ENCODE assay signal across 1 cellular context in the genomic region with DNA sequence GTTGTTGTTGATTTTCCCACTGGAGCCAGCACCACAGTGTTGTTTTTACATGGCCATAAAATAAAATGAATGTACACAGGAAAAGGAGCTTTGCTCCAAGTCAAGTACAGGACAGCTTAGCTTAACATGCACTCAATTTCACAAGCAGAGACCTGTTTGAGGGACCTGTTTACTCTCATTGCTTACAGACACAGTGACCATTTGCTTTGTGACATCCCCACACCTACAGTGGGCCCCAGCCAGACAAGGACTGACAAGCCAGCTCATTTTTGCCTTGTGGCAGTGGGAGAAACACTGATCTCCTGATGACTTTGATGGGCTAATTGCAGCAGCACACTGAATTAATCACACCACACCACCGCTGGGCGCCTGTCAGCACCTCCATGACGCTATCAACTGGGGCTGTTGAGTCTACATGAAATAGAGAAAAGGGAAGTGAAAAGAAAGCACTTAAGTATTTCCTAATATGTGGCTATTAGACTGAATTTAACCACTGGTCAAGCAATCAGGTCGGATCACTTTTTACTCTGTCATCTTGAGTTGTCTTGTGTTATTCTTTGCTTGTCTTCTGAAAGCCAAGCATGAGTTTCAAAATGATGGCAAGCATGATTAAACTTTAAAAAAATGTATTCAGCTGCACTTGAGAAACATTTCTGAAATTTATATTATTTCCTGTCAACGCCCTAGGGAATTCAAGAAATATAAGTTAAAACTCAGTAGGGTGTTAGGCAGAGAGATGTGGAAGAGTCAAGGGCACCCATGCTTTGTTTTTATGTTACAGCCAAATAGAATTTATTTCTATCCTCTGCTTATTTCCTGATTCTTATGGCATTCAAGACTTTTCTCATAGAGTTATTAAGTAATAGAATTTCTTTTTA.
TF ChIP-seq lines count a peak whose summit lies in the region.

No MANE protein-coding gene starts in this region.

TF ChIP-seq in GM12878, 131 proteins besides CTCF, POLR2A, EP300 and RAD21 (continued from another document and continues in another):
- TF ChIP-seq, protein P1, sequence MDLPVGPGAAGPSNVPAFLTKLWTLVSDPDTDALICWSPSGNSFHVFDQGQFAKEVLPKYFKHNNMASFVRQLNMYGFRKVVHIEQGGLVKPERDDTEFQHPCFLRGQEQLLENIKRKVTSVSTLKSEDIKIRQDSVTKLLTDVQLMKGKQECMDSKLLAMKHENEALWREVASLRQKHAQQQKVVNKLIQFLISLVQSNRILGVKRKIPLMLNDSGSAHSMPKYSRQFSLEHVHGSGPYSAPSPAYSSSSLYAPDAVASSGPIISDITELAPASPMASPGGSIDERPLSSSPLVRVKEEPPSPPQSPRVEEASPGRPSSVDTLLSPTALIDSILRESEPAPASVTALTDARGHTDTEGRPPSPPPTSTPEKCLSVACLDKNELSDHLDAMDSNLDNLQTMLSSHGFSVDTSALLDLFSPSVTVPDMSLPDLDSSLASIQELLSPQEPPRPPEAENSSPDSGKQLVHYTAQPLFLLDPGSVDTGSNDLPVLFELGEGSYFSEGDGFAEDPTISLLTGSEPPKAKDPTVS (IDR thresholded peaks at IDR 0.05; ENCODE audit: low read depth, low read length), result no peak
- TF ChIP-seq, protein P2, sequence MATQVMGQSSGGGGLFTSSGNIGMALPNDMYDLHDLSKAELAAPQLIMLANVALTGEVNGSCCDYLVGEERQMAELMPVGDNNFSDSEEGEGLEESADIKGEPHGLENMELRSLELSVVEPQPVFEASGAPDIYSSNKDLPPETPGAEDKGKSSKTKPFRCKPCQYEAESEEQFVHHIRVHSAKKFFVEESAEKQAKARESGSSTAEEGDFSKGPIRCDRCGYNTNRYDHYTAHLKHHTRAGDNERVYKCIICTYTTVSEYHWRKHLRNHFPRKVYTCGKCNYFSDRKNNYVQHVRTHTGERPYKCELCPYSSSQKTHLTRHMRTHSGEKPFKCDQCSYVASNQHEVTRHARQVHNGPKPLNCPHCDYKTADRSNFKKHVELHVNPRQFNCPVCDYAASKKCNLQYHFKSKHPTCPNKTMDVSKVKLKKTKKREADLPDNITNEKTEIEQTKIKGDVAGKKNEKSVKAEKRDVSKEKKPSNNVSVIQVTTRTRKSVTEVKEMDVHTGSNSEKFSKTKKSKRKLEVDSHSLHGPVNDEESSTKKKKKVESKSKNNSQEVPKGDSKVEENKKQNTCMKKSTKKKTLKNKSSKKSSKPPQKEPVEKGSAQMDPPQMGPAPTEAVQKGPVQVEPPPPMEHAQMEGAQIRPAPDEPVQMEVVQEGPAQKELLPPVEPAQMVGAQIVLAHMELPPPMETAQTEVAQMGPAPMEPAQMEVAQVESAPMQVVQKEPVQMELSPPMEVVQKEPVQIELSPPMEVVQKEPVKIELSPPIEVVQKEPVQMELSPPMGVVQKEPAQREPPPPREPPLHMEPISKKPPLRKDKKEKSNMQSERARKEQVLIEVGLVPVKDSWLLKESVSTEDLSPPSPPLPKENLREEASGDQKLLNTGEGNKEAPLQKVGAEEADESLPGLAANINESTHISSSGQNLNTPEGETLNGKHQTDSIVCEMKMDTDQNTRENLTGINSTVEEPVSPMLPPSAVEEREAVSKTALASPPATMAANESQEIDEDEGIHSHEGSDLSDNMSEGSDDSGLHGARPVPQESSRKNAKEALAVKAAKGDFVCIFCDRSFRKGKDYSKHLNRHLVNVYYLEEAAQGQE (IDR thresholded peaks at IDR 0.05; ENCODE audit: low read depth, low read length), result no peak
- TF ChIP-seq SPI1 (IDR thresholded peaks at IDR 0.05; ENCODE audit: borderline replicate concordance, insufficient read depth, low read depth, low read length) (peak; percentile 86), PAX5 (IDR thresholded peaks at IDR 0.05; ENCODE audit: borderline replicate concordance, low read depth, low read length) (no peak), RFX5 (IDR thresholded peaks at IDR 0.05; ENCODE audit: low read depth, low read length) (no peak), JUNB (IDR thresholded peaks at IDR 0.05) (no peak), ESRRA (IDR thresholded peaks at IDR 0.05; ENCODE audit: low read length) (no peak), POU2F2 (IDR thresholded peaks at IDR 0.05; ENCODE audit: borderline replicate concordance, low read depth, low read length) (no peak), ZNF384 (IDR thresholded peaks at IDR 0.05; ENCODE audit: borderline replicate concordance, low read depth, low read length) (peak; percentile 46; the same call in 1 of the 2 replicates), NRF1 (conservative IDR thresholded peaks at IDR 0.05; ENCODE audit: low read depth, low read length) (no peak), RCOR1 (conservative IDR thresholded peaks at IDR 0.05; ENCODE audit: low read depth, low read length) (no peak), IKZF1 (conservative IDR thresholded peaks at IDR 0.05) (peak; percentile 56), EZH2 (IDR thresholded peaks at IDR 0.05; ENCODE audit: borderline replicate concordance, control insufficient read depth, low read depth, low read length) (no peak), RELA (IDR thresholded peaks at IDR 0.05; ENCODE audit: borderline replicate concordance, partially characterized antibody) (no peak), CHD1 (IDR thresholded peaks at IDR 0.05; ENCODE audit: low read depth, low read length) (no peak), NR2F1 (conservative IDR thresholded peaks at IDR 0.05) (peak; percentile 47; the same call in 1 of the 2 replicates), DPF2 (IDR thresholded peaks at IDR 0.05) (peak; percentile 92), CBX3 (IDR thresholded peaks at IDR 0.05; ENCODE audit: borderline replicate concordance, low read depth) (no peak), SMC3 (IDR thresholded peaks at IDR 0.05; ENCODE audit: borderline replicate concordance, low read length) (no peak), POLR2AphosphoS5 (IDR thresholded peaks at IDR 0.05; ENCODE audit: low read length) (no peak), WRNIP1 (IDR thresholded peaks at IDR 0.05; ENCODE audit: borderline replicate concordance, low read depth, low read length) (no peak), ZNF24 (IDR thresholded peaks at IDR 0.05) (no peak)
- TF ChIP-seq, protein P3, sequence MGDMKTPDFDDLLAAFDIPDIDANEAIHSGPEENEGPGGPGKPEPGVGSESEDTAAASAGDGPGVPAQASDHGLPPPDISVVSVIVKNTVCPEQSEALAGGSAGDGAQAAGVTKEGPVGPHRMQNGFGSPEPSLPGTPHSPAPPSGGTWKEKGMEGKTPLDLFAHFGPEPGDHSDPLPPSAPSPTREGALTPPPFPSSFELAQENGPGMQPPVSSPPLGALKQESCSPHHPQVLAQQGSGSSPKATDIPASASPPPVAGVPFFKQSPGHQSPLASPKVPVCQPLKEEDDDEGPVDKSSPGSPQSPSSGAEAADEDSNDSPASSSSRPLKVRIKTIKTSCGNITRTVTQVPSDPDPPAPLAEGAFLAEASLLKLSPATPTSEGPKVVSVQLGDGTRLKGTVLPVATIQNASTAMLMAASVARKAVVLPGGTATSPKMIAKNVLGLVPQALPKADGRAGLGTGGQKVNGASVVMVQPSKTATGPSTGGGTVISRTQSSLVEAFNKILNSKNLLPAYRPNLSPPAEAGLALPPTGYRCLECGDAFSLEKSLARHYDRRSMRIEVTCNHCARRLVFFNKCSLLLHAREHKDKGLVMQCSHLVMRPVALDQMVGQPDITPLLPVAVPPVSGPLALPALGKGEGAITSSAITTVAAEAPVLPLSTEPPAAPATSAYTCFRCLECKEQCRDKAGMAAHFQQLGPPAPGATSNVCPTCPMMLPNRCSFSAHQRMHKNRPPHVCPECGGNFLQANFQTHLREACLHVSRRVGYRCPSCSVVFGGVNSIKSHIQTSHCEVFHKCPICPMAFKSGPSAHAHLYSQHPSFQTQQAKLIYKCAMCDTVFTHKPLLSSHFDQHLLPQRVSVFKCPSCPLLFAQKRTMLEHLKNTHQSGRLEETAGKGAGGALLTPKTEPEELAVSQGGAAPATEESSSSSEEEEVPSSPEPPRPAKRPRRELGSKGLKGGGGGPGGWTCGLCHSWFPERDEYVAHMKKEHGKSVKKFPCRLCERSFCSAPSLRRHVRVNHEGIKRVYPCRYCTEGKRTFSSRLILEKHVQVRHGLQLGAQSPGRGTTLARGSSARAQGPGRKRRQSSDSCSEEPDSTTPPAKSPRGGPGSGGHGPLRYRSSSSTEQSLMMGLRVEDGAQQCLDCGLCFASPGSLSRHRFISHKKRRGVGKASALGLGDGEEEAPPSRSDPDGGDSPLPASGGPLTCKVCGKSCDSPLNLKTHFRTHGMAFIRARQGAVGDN (IDR thresholded peaks at IDR 0.05), result no peak
- TF ChIP-seq, protein P4, sequence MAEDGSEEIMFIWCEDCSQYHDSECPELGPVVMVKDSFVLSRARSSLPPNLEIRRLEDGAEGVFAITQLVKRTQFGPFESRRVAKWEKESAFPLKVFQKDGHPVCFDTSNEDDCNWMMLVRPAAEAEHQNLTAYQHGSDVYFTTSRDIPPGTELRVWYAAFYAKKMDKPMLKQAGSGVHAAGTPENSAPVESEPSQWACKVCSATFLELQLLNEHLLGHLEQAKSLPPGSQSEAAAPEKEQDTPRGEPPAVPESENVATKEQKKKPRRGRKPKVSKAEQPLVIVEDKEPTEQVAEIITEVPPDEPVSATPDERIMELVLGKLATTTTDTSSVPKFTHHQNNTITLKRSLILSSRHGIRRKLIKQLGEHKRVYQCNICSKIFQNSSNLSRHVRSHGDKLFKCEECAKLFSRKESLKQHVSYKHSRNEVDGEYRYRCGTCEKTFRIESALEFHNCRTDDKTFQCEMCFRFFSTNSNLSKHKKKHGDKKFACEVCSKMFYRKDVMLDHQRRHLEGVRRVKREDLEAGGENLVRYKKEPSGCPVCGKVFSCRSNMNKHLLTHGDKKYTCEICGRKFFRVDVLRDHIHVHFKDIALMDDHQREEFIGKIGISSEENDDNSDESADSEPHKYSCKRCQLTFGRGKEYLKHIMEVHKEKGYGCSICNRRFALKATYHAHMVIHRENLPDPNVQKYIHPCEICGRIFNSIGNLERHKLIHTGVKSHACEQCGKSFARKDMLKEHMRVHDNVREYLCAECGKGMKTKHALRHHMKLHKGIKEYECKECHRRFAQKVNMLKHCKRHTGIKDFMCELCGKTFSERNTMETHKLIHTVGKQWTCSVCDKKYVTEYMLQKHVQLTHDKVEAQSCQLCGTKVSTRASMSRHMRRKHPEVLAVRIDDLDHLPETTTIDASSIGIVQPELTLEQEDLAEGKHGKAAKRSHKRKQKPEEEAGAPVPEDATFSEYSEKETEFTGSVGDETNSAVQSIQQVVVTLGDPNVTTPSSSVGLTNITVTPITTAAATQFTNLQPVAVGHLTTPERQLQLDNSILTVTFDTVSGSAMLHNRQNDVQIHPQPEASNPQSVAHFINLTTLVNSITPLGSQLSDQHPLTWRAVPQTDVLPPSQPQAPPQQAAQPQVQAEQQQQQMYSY (CRISPR knock-in tag; IDR thresholded peaks at IDR 0.05), result no peak
- TF ChIP-seq, protein P5, sequence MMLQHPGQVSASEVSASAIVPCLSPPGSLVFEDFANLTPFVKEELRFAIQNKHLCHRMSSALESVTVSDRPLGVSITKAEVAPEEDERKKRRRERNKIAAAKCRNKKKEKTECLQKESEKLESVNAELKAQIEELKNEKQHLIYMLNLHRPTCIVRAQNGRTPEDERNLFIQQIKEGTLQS (IDR thresholded peaks at IDR 0.05; ENCODE audit: borderline replicate concordance, extremely low read depth, low read depth, low read length), result no peak
- TF ChIP-seq, protein P6, sequence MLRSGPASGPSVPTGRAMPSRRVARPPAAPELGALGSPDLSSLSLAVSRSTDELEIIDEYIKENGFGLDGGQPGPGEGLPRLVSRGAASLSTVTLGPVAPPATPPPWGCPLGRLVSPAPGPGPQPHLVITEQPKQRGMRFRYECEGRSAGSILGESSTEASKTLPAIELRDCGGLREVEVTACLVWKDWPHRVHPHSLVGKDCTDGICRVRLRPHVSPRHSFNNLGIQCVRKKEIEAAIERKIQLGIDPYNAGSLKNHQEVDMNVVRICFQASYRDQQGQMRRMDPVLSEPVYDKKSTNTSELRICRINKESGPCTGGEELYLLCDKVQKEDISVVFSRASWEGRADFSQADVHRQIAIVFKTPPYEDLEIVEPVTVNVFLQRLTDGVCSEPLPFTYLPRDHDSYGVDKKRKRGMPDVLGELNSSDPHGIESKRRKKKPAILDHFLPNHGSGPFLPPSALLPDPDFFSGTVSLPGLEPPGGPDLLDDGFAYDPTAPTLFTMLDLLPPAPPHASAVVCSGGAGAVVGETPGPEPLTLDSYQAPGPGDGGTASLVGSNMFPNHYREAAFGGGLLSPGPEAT (IDR thresholded peaks at IDR 0.05; ENCODE audit: low read depth), result no peak
- TF ChIP-seq, protein P7, sequence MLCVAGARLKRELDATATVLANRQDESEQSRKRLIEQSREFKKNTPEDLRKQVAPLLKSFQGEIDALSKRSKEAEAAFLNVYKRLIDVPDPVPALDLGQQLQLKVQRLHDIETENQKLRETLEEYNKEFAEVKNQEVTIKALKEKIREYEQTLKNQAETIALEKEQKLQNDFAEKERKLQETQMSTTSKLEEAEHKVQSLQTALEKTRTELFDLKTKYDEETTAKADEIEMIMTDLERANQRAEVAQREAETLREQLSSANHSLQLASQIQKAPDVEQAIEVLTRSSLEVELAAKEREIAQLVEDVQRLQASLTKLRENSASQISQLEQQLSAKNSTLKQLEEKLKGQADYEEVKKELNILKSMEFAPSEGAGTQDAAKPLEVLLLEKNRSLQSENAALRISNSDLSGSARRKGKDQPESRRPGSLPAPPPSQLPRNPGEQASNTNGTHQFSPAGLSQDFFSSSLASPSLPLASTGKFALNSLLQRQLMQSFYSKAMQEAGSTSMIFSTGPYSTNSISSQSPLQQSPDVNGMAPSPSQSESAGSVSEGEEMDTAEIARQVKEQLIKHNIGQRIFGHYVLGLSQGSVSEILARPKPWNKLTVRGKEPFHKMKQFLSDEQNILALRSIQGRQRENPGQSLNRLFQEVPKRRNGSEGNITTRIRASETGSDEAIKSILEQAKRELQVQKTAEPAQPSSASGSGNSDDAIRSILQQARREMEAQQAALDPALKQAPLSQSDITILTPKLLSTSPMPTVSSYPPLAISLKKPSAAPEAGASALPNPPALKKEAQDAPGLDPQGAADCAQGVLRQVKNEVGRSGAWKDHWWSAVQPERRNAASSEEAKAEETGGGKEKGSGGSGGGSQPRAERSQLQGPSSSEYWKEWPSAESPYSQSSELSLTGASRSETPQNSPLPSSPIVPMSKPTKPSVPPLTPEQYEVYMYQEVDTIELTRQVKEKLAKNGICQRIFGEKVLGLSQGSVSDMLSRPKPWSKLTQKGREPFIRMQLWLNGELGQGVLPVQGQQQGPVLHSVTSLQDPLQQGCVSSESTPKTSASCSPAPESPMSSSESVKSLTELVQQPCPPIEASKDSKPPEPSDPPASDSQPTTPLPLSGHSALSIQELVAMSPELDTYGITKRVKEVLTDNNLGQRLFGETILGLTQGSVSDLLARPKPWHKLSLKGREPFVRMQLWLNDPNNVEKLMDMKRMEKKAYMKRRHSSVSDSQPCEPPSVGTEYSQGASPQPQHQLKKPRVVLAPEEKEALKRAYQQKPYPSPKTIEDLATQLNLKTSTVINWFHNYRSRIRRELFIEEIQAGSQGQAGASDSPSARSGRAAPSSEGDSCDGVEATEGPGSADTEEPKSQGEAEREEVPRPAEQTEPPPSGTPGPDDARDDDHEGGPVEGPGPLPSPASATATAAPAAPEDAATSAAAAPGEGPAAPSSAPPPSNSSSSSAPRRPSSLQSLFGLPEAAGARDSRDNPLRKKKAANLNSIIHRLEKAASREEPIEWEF (IDR thresholded peaks at IDR 0.05; ENCODE audit: insufficient replicate concordance, low read depth, low read length), result no peak
- TF ChIP-seq, protein P8, sequence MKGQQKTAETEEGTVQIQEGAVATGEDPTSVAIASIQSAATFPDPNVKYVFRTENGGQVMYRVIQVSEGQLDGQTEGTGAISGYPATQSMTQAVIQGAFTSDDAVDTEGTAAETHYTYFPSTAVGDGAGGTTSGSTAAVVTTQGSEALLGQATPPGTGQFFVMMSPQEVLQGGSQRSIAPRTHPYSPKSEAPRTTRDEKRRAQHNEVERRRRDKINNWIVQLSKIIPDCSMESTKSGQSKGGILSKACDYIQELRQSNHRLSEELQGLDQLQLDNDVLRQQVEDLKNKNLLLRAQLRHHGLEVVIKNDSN (IDR thresholded peaks at IDR 0.05; ENCODE audit: borderline replicate concordance, extremely low read length, insufficient read depth, low read depth, low read length), result no peak
